ENCODE assay signal across 21 cellular contexts in the genomic region with DNA sequence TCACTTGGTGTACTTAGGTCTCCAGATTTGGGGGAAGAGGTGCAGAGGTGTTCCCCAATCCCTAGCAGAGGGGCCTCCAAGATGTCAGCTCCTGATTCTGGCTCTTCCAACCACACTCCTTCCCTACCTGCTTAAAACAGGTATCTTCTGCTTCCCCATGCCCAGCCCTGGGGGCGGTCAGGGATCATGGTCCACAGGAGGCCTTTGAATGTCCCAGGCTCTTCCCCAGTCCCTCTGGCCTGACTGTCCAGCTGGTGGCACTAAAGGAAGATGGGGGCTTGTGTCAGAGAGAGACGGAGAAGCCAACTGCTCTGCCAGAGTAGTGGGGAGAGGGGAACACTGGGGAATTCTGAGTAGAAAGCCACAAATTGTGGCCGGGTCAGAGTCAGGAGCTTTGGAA. TPM values are rescaled to one million over a fixed set of nuclear protein-coding genes. Genes with fewer than 3 reads are reported as not detected.
DNase-seq lines count a peak whose midpoint lies in the region; ATAC-seq and TF ChIP-seq lines count a peak whose summit lies in the region.
"Had no signal": no experiment of that assay in that cellular context is flagged by ENCODE, and none has a peak within 500 bp of the region (broad histone marks: within the 10 kb centered on the region; RNA-seq: fewer than 3 reads in every experiment).

No MANE protein-coding gene starts in this region.

- no peak for TF ChIP-seq POLR2A in IMR-90 (IDR thresholded peaks at IDR 0.05; ENCODE audit: low read depth, low read length)

- H2AK5ac ChIP-seq in IMR-90 (ENCODE audit: low read depth, low read length), result 0 out of 2 replicates have a peak overlapping the region, but pooled peaks have one; percentile 81

- peaks cover 6% of the 10 kb centered on the region for H3K36me3 Mint-ChIP-seq in endothelial cell (ENCODE audit: low read depth, unreplicated experiment)

- no peak overlapping the region for H2BK15ac ChIP-seq in IMR-90 (ENCODE audit: low read depth, low read length)

- TF ChIP-seq CTCF in IMR-90 (conservative IDR thresholded peaks at IDR 0.05; ENCODE audit: low read depth, low read length) (no peak), endothelial cell (IDR thresholded peaks at IDR 0.05; ENCODE audit: unreplicated experiment) (no peak), tibial artery (IDR thresholded peaks at IDR 0.05) (no peak)

- H3K27me3 ChIP-seq in IMR-90 (ENCODE audit: control insufficient read depth, insufficient read depth, low read length) (no peaks in the 10 kb centered on the region), muscle layer of colon (ENCODE audit: control insufficient read depth in 1 of 2, insufficient read depth in 2 of 2, low read length in 2 of 2) (no peaks in the 10 kb centered on the region), tibial artery (no peaks in the 10 kb centered on the region), Karpas-422 (ENCODE audit: low read length) (no peaks in the 10 kb centered on the region)
- H3K27me3 ChIP-seq: adrenal gland, hepatocyte had no signal

- H3K4me1 ChIP-seq in IMR-90 (ENCODE audit: control insufficient read depth, insufficient read depth, low read length) (peaks cover 24% of the 10 kb centered on the region), muscle layer of colon (ENCODE audit: insufficient read depth, low read length) (peaks cover 45% of the 10 kb centered on the region), tibial artery (peaks cover 0 to 41% (median 29%) of the 10 kb centered on the region in 4 donors), Karpas-422 (ENCODE audit: low read length) (no peaks in the 10 kb centered on the region)

- no peak for TF ChIP-seq RAD21 in IMR-90 (IDR thresholded peaks at IDR 0.05; ENCODE audit: low read length)

- H3K9me2 ChIP-seq in Karpas-422 (replicated peaks; ENCODE audit: insufficient read depth, low read length), result no peaks in the 10 kb centered on the region

- no peak overlapping the region for H3K14ac ChIP-seq in IMR-90 (replicated peaks; ENCODE audit: low read depth, low read length)

- no peak overlapping the region for H3K23ac ChIP-seq in IMR-90 (ENCODE audit: low read depth, low read length)

- no peaks in the 10 kb centered on the region for H3K79me2 ChIP-seq in Karpas-422 (ENCODE audit: low read length)

- no peak overlapping the region for H4K8ac ChIP-seq in IMR-90 (ENCODE audit: low read depth in 2 of 2, low read length in 2 of 2)

- H4K91ac ChIP-seq in IMR-90 (ENCODE audit: insufficient read depth, low read depth, low read length), result no peak overlapping the region

- H4K20me1 ChIP-seq in IMR-90 (ENCODE audit: insufficient read depth, low read length), result peaks cover 10% of the 10 kb centered on the region; the same call in 1 of the 2 replicates
- no peaks in the 10 kb centered on the region for H4K20me1 ChIP-seq in Karpas-422 (ENCODE audit: insufficient read depth, low read depth, low read length)

- H3K9ac ChIP-seq in IMR-90 (ENCODE audit: low read depth, low read length) (no peak overlapping the region), muscle layer of colon (ENCODE audit: low read length) (peak overlapping the region; percentile 92), Karpas-422 (ENCODE audit: low read length) (no peak overlapping the region)
- H3K9ac ChIP-seq: KMS-11 had no signal

- H2AFZ ChIP-seq in IMR-90 (replicated peaks; ENCODE audit: low read length, poor library complexity) (no peak overlapping the region), Karpas-422 (ENCODE audit: low read length) (no peak overlapping the region)
- H2AFZ ChIP-seq: hepatocyte had no signal

- peaks cover 24 to 46% of the 10 kb centered on the region in 2 experiments for H3K79me1 ChIP-seq in IMR-90 (ENCODE audit: low read depth in 1 of 2, low read length in 2 of 2)

- H3K9me3 ChIP-seq in IMR-90 (ENCODE audit: control insufficient read depth, insufficient read depth, low read length) (no peaks in the 10 kb centered on the region), muscle layer of colon (ENCODE audit: low read length) (no peaks in the 10 kb centered on the region), tibial artery (no peaks in the 10 kb centered on the region), Karpas-422 (ENCODE audit: low read length) (no peaks in the 10 kb centered on the region)
- H3K9me3 ChIP-seq: adrenal gland, psoas muscle, spleen had no signal

- no peak overlapping the region for H2BK5ac ChIP-seq in IMR-90 (ENCODE audit: low read depth, low read length, poor library complexity, severe bottlenecking)

- DNase-seq in IMR-90 (no peak), endothelial cell (ENCODE audit: low spot score) (no peak), tibial artery (peak in 1 of 2 donors; percentile 44), Karpas-422 (no peak)
- DNase-seq: activated CD4-positive, alpha-beta T cell treated with anti-CD3 and anti-CD28 coated beads, Interleukin-2, amount 10 ng/mL, durations not matched to agents 7 days and 5 days; activated effector memory CD4-positive, alpha-beta T cell treated with Interleukin-2 at 50 U/mL for 16 hours; adrenal gland; effector CD8-positive, alpha-beta T cell; mammary epithelial cell; NCI-H1092 treated with DMSO at 0.1 percent for 48 hours; NCI-H2081; NCI-H510A; psoas muscle; RPMI8226; spleen had no signal

- H3K4ac ChIP-seq in IMR-90 (ENCODE audit: low read depth, low read length), result peak overlapping the region; percentile 63; the same call in 1 of the 2 replicates

- H2BK20ac ChIP-seq in IMR-90 (ENCODE audit: low read depth, low read length), result no peak overlapping the region

- no peak overlapping the region for H4K5ac ChIP-seq in IMR-90 (ENCODE audit: low read depth, low read length)

- no TSS peak for BruUV-seq in IMR-90 (replicated peaks; lab: Mats Ljungman, UMichigan)

- POLR2A ChIA-PET in IMR-90 (lab: Charles Lee; ENCODE audit: unreplicated experiment), result no interaction called here

- H3K56ac ChIP-seq in IMR-90 (ENCODE audit: extremely low read depth, insufficient read depth, low read length), result no peak overlapping the region

- peaks cover 1% of the 10 kb centered on the region for H3K27me3 Mint-ChIP-seq in endothelial cell (ENCODE audit: unreplicated experiment)

- intact Hi-C loops in IMR-90 (cut with micrococcal nuclease) (no loop called here), tibial artery (cut with DNase I; ENCODE audit: low total_unique reads) (no loop called here)

- CTCF ChIA-PET in IMR-90 (lab: Yijun Ruan, JAX), result interaction anchor here (1.5 kb wide), 1 partner anchor 8 kb away, joined by 9 read pairs; no protein-coding TSS in a partner anchor

- no peaks in the 10 kb centered on the region for H3K9me3 Mint-ChIP-seq in endothelial cell (ENCODE audit: unreplicated experiment)
- H3K9me3 Mint-ChIP-seq: activated CD4-positive, alpha-beta T cell treated with anti-CD3 and anti-CD28 coated beads, Interleukin-2, amount 10 ng/mL, durations not matched to agents 7 days and 5 days; nephron progenitor cell had no signal

- no peak overlapping the region for H2BK120ac ChIP-seq in IMR-90 (ENCODE audit: low read depth, low read length)

- H3K4me1 Mint-ChIP-seq in endothelial cell (ENCODE audit: unreplicated experiment), result peaks cover 48% of the 10 kb centered on the region

- H3K27ac Mint-ChIP-seq in endothelial cell (ENCODE audit: unreplicated experiment), result no peak overlapping the region
- H3K27ac Mint-ChIP-seq: activated CD4-positive, alpha-beta T cell treated with anti-CD3 and anti-CD28 coated beads, Interleukin-2, amount 10 ng/mL, durations not matched to agents 7 days and 5 days; nephron progenitor cell had no signal

- in situ Hi-C loops in IMR-90 (cut with MboI; ENCODE audit: low sequenced_read_pairs), result no loop called here

- no CpG with 5 or more reads among the region's 3 CpGs for WGBS in IMR-90 (ENCODE audit: extremely low coverage in 2 of 2, insufficient read length in 1 of 2), 2 experiments

- H3K4me2 ChIP-seq in IMR-90 (ENCODE audit: low read depth, low read length) (no peak overlapping the region), Karpas-422 (ENCODE audit: low read depth, low read length, poor library complexity, severe bottlenecking) (no peak overlapping the region)
- H3K4me2 ChIP-seq: KMS-11 had no signal

- ATAC-seq in IMR-90 (ENCODE audit: low read depth), result no peak
- ATAC-seq in HG02678 (IDR thresholded peaks at IDR 0.05; ENCODE audit: unreplicated experiment), result no peak
- ATAC-seq in GM18858 (IDR thresholded peaks at IDR 0.05; ENCODE audit: unreplicated experiment), result no peak
- ATAC-seq: psoas muscle had no signal

- H2AK9ac ChIP-seq in IMR-90 (replicated peaks; ENCODE audit: low read depth, low read length, poor library complexity), result peak overlapping the region; percentile 52

- H3K27ac ChIP-seq in IMR-90 (ENCODE audit: insufficient read depth, low read length), result no peak overlapping the region
- H3K27ac ChIP-seq in muscle layer of colon (ENCODE audit: low read depth, low read length), result peak overlapping the region; percentile 93
- peak overlapping the region; percentile 80 to 88 for H3K27ac ChIP-seq in tibial artery
- no peak overlapping the region for H3K27ac ChIP-seq in Karpas-422 (ENCODE audit: low read length)
- H3K27ac ChIP-seq: hepatocyte, KMS-11, psoas muscle had no signal

- dilution Hi-C loops in IMR-90 (cut with HindIII; ENCODE audit: low sequenced_read_pairs, unreplicated experiment), result no loop called here

- H3K18ac ChIP-seq in IMR-90 (ENCODE audit: low read depth, low read length), result no peak overlapping the region

- peak overlapping the region; percentile 43 for H3K4me3 Mint-ChIP-seq in endothelial cell (ENCODE audit: unreplicated experiment)
- H3K4me3 Mint-ChIP-seq: activated CD4-positive, alpha-beta T cell treated with anti-CD3 and anti-CD28 coated beads, Interleukin-2, amount 10 ng/mL, durations not matched to agents 7 days and 5 days; nephron progenitor cell had no signal

- H3K4me3 ChIP-seq in IMR-90 (ENCODE audit: insufficient read depth, low read depth, low read length), result no peak overlapping the region
- peak overlapping the region in 1 of 2 donors; percentile 92 for H3K4me3 ChIP-seq in muscle layer of colon (ENCODE audit: low read depth in 1 of 2, low read length in 2 of 2)
- H3K4me3 ChIP-seq in tibial artery, result no peak overlapping the region
- H3K4me3 ChIP-seq in Karpas-422 (ENCODE audit: low read length), result no peak overlapping the region
- H3K4me3 ChIP-seq: adrenal gland, hepatocyte, psoas muscle had no signal

- H3K9me1 ChIP-seq in IMR-90 (ENCODE audit: insufficient read depth, low read length), result peaks cover 24% of the 10 kb centered on the region

- peaks cover 11% of the 10 kb centered on the region; the same call in 1 of the 2 replicates for H3K36me3 ChIP-seq in IMR-90 (ENCODE audit: control insufficient read depth, insufficient read depth, low read length)
- peaks cover 16% of the 10 kb centered on the region for H3K36me3 ChIP-seq in muscle layer of colon (ENCODE audit: insufficient read depth, low read length)
- no peaks in the 10 kb centered on the region for H3K36me3 ChIP-seq in tibial artery
- no peaks in the 10 kb centered on the region for H3K36me3 ChIP-seq in Karpas-422 (ENCODE audit: insufficient read depth, low read length)
- H3K36me3 ChIP-seq: adrenal gland had no signal

RNA-seq across cellular contexts. Expression of a gene that starts 3.8 kb away (rescaled TPM):
- total RNA-seq in IMR-90 (2012; rRNA removed), result 12.5 and 12.8 TPM in 2 replicates
- polyA plus RNA-seq in IMR-90 (2012; rRNA removed), result 25.5 and 30.7 TPM in 2 replicates
- polyA plus RNA-seq in IMR-90 (2012; cell fraction: cytosol; rRNA removed), result 25.6 and 28.6 TPM in 2 replicates
- polyA plus RNA-seq in IMR-90 (2012; cell fraction: nucleus; rRNA removed; ENCODE audit: low replicate concordance), result 8.6 and 16.0 TPM in 2 replicates
- 35.7 TPM for total RNA-seq in endothelial cell (ENCODE audit: unreplicated experiment)
- not detected in 2 replicates for total RNA-seq in Karpas-422 (2014; rRNA removed; shearing (Covaris generic); ENCODE audit: low replicate concordance)

Comparison
In these comparisons a context has a peak if more than half of its experiments do, and no peak if none do; other contexts are left out.
1. H3K27ac ChIP-seq: peak in muscle layer of colon (single experiment) and tibial artery (2 of 2); none in IMR-90 (single experiment) and Karpas-422 (single experiment).
2. RNA of a gene that starts 3.8 kb away (total RNA-seq): 35.7 TPM in endothelial cell (single experiment) and 12.5 to 12.8 TPM in IMR-90; not detected in Karpas-422; every median in the first group is over 10 times any median in the second.